Comparison of ENCODE assay signal across 17 cellular contexts in genomic region chr4:141417387-141417786, GRCh38.
"Had no signal": no experiment of that assay in that cellular context is flagged by ENCODE, and none has a peak within 500 bp of the region (broad histone marks: within the 10 kb centered on the region; RNA-seq: fewer than 3 reads in every experiment).

No MANE protein-coding gene starts in this region.

- H3K27me3 ChIP-seq: ascending aorta, right lobe of liver, upper lobe of left lung had no signal

- H3K4me1 ChIP-seq: prostate gland, right lobe of liver, upper lobe of left lung had no signal

- H3K36me3 ChIP-seq: ascending aorta, prostate gland, right lobe of liver, upper lobe of left lung had no signal

- H3K27ac ChIP-seq: coronary artery, prostate gland, right lobe of liver, upper lobe of left lung had no signal

- H3K4me3 ChIP-seq: ascending aorta, coronary artery, mucosa of descending colon, prostate gland, right lobe of liver, upper lobe of left lung had no signal

- DNase-seq: activated CD4-positive, alpha-beta T cell treated with anti-CD3 and anti-CD28 coated beads for 1 hour; activated CD4-positive, alpha-beta T cell treated with anti-CD3 and anti-CD28 coated beads, Interleukin-2, amount 50 U/mL, for 48 hours; activated effector memory CD4-positive, alpha-beta T cell treated with anti-CD3 and anti-CD28 coated beads, Interleukin-2, amount 50 U/mL, for 16 hours; activated T-cell treated with anti-CD3 and anti-CD28 coated beads, Interleukin-2, amount 50 U/mL, for 4 hours; central memory CD4-positive, alpha-beta T cell; effector CD8-positive, alpha-beta T cell; mucosa of descending colon; naive thymus-derived CD8-positive, alpha-beta T cell; nucleus accumbens; right lobe of liver; stimulated activated CD4-positive, alpha-beta T cell treated with anti-CD3 and anti-CD28 coated beads, Interleukin-2, amount 100 ng/mL, for 24 hours; stimulated activated naive CD4-positive, alpha-beta T cell; upper lobe of left lung had no signal

- ATAC-seq: activated naive CD4-positive, alpha-beta T cell treated with anti-CD3 and anti-CD28 coated beads, Interleukin-2, amount 50 U/mL, for 72 hours; activated T-cell treated with anti-CD3 and anti-CD28 coated beads, Interleukin-2, amount 50 U/mL, for 4 hours; mucosa of descending colon; naive thymus-derived CD8-positive, alpha-beta T cell; right lobe of liver had no signal

- H3K9me3 ChIP-seq: ascending aorta, mucosa of descending colon, prostate gland, right lobe of liver, upper lobe of left lung had no signal
